In genomic region chr4:186017801-186018200, GRCh38 we compare ENCODE assay signal across 35 cellular contexts. TPM values are rescaled to one million over a fixed set of nuclear protein-coding genes. Genes with fewer than 3 reads are reported as not detected.
"Had no signal": no experiment of that assay in that cellular context is flagged by ENCODE, and none has a peak within 500 bp of the region (broad histone marks: within the 10 kb centered on the region; RNA-seq: fewer than 3 reads in every experiment).

No MANE protein-coding gene starts in this region.

- H3K9me3 Mint-ChIP-seq: activated CD4-positive, alpha-beta memory T cell treated with anti-CD3 and anti-CD28 coated beads, Interleukin-2, amount 10 ng/mL, durations not matched to agents 7 days and 5 days; activated naive CD4-positive, alpha-beta T cell treated with anti-CD3 and anti-CD28 coated beads, Interleukin-2, amount 10 ng/mL, durations not matched to agents 7 days and 5 days had no signal

- H3K36me3 ChIP-seq: Peyer's patch had no signal

- H3K4me3 Mint-ChIP-seq: activated B cell treated with CpG ODN at 0.5 μM for 24 hours; activated CD4-positive, alpha-beta memory T cell treated with anti-CD3 and anti-CD28 coated beads, Interleukin-2, amount 10 ng/mL, durations not matched to agents 7 days and 5 days; activated CD8-positive, alpha-beta memory T cell treated with anti-CD3 and anti-CD28 coated beads, Interleukin-2, amount 10 ng/mL, durations not matched to agents 7 days and 5 days; activated naive CD4-positive, alpha-beta T cell treated with anti-CD3 and anti-CD28 coated beads, Interleukin-2, amount 10 ng/mL, durations not matched to agents 7 days and 5 days; activated naive CD8-positive, alpha-beta T cell; activated naive CD8-positive, alpha-beta T cell treated with anti-CD3 and anti-CD28 coated beads, Interleukin-2, amount 50 U/mL, for 24 hours; brain; T-cell; T-helper 17 cell had no signal

- H3K27ac ChIP-seq: KMS-11, Peyer's patch, VCaP had no signal

- H3K9me3 ChIP-seq: Peyer's patch had no signal

- H3K27me3 ChIP-seq: Peyer's patch had no signal

- H3K4me2 ChIP-seq: KMS-11 had no signal

- H3K36me3 Mint-ChIP-seq: activated CD8-positive, alpha-beta memory T cell treated with anti-CD3 and anti-CD28 coated beads, Interleukin-2, amount 10 ng/mL, durations not matched to agents 7 days and 5 days; activated naive CD4-positive, alpha-beta T cell treated with anti-CD3 and anti-CD28 coated beads, Interleukin-2, amount 10 ng/mL, durations not matched to agents 7 days and 5 days; activated naive CD8-positive, alpha-beta T cell; brain; T-cell had no signal

- H3K4me1 Mint-ChIP-seq: activated B cell treated with CpG ODN at 0.5 μM for 24 hours; activated CD4-positive, alpha-beta memory T cell treated with anti-CD3 and anti-CD28 coated beads, Interleukin-2, amount 10 ng/mL, durations not matched to agents 7 days and 5 days; activated CD8-positive, alpha-beta memory T cell treated with anti-CD3 and anti-CD28 coated beads, Interleukin-2, amount 10 ng/mL, durations not matched to agents 7 days and 5 days; activated naive CD4-positive, alpha-beta T cell treated with anti-CD3 and anti-CD28 coated beads, Interleukin-2, amount 10 ng/mL, durations not matched to agents 7 days and 5 days; activated naive CD8-positive, alpha-beta T cell treated with anti-CD3 and anti-CD28 coated beads, Interleukin-2, amount 50 U/mL, for 24 hours; T-cell had no signal

- H3K4me1 ChIP-seq: Peyer's patch had no signal

- H3K4me3 ChIP-seq: Peyer's patch had no signal

- DNase-seq: activated B cell treated with CpG ODN at 0.5 μM for 24 hours; activated CD4-positive, alpha-beta memory T cell treated with anti-CD3 and anti-CD28 coated beads, Interleukin-2, amount 10 ng/mL, durations not matched to agents 7 days and 5 days; activated CD4-positive, alpha-beta T cell treated with anti-CD3 and anti-CD28 coated beads for 4 hours; activated CD4-positive, CD25-positive, alpha-beta regulatory T cell treated with anti-CD3 and anti-CD28 coated beads, Interleukin-2, amount 50 U/mL, for 72 hours; activated CD8-positive, alpha-beta memory T cell treated with anti-CD3 and anti-CD28 coated beads for 24 hours; activated CD8-positive, alpha-beta memory T cell treated with anti-CD3 and anti-CD28 coated beads, Interleukin-2, amount 10 ng/mL, durations not matched to agents 7 days and 5 days; activated CD8-positive, alpha-beta memory T cell treated with anti-CD3 and anti-CD28 coated beads, Interleukin-2, amount 50 U/mL, for 48 hours; activated effector memory CD4-positive, alpha-beta T cell treated with Interleukin-2 at 50 U/mL for 16 hours; activated naive CD4-positive, alpha-beta T cell treated with anti-CD3 and anti-CD28 coated beads, Interleukin-2, amount 10 ng/mL, durations not matched to agents 7 days and 5 days; activated naive CD8-positive, alpha-beta T cell treated with anti-CD3 and anti-CD28 coated beads, Interleukin-2, amount 50 U/mL, for 24 hours; activated T-cell treated with anti-CD3 and anti-CD28 coated beads, Interleukin-2, amount 50 U/mL, for 48 hours; anterior cingulate cortex; MM.1S; MV-4-11; NCI-H1092; NCI-H1436 treated with DMSO at 0.1 percent for 48 hours; NCI-H1694 treated with DMSO at 0.1 percent for 48 hours; NCI-H2029; NCI-H2107; NCI-H2171; NCI-H510A; NCI-H526; NCI-H748 treated with DMSO at 0.1 percent for 48 hours; NK-92 treated with Interleukin-12 subunit alpha and Interleukin-12 subunit beta, amount 100 ng/mL, for 24 hours; PC-3; Peyer's patch; RPMI8226; SIG-M5; T-cell; T-helper 17 cell had no signal

- H3K9ac ChIP-seq: KMS-11 had no signal

- ATAC-seq: activated CD8-positive, alpha-beta memory T cell treated with anti-CD3 and anti-CD28 coated beads, Interleukin-2, amount 10 ng/mL, durations not matched to agents 7 days and 5 days; activated naive CD8-positive, alpha-beta T cell treated with anti-CD3 and anti-CD28 coated beads, Interleukin-2, amount 50 U/mL, for 24 hours; PC-3; SK-N-SH treated with all-trans-retinoic acid at 6 μM for 48 hours; T-cell; T-helper 17 cell had no signal

- H3K27ac Mint-ChIP-seq: activated B cell treated with CpG ODN at 0.5 μM for 24 hours; activated CD4-positive, alpha-beta memory T cell treated with anti-CD3 and anti-CD28 coated beads, Interleukin-2, amount 10 ng/mL, durations not matched to agents 7 days and 5 days; activated CD8-positive, alpha-beta memory T cell treated with anti-CD3 and anti-CD28 coated beads, Interleukin-2, amount 10 ng/mL, durations not matched to agents 7 days and 5 days; activated naive CD4-positive, alpha-beta T cell treated with anti-CD3 and anti-CD28 coated beads, Interleukin-2, amount 10 ng/mL, durations not matched to agents 7 days and 5 days; activated naive CD8-positive, alpha-beta T cell; activated naive CD8-positive, alpha-beta T cell treated with anti-CD3 and anti-CD28 coated beads, Interleukin-2, amount 50 U/mL, for 24 hours; brain; T-cell; T-helper 17 cell had no signal

RNA-seq across cellular contexts. Expression of gene TLR3, which starts 51.2 kb away (rescaled TPM):
- total RNA-seq: activated B cell treated with CpG ODN at 0.5 μM for 24 hours had no signal
